ENCODE assay signal across 1 cellular context in genomic region chr6:44127186-44128019, GRCh38.
TF ChIP-seq lines count a peak whose summit lies in the region.

Gene MRPL14 (minus strand): TSS chr6:44127452. CDS start chr6:44116611, 10,841 bp downstream.
Gene TMEM63B (plus strand): TSS chr6:44127554. CDS start chr6:44134585, 7,031 bp downstream.

TF ChIP-seq in HepG2, 621 proteins besides CTCF, POLR2A, EP300 and RAD21 (continued from another document and continues in another):
- TF ChIP-seq AKNA (CRISPR knock-in tag; IDR thresholded peaks at IDR 0.05; ENCODE audit: borderline replicate concordance) (no peak), FUBP1 (CRISPR knock-in tag; IDR thresholded peaks at IDR 0.05; ENCODE audit: borderline replicate concordance) (no peak; the same call in 1 of the 2 replicates), BCL6 (CRISPR knock-in tag; IDR thresholded peaks at IDR 0.05) (no peak), ZNF674 (CRISPR knock-in tag; IDR thresholded peaks at IDR 0.05; ENCODE audit: low read depth) (no peak), SOX5 (CRISPR knock-in tag; IDR thresholded peaks at IDR 0.05; ENCODE audit: borderline replicate concordance) (no peak), ELF3 (CRISPR knock-in tag; IDR thresholded peaks at IDR 0.05) (0 out of 2 replicates have a peak, but pooled peaks have one; percentile 15), ZMYM3 (CRISPR knock-in tag; IDR thresholded peaks at IDR 0.05) (no peak), YY1 (IDR thresholded peaks at IDR 0.05; ENCODE audit: insufficient read depth, insufficient replicate concordance, low read depth, low read length) (peak; percentile 42), ZNF501 (CRISPR knock-in tag; IDR thresholded peaks at IDR 0.05) (no peak), RBM39 (IDR thresholded peaks at IDR 0.05; ENCODE audit: low read depth, low read length, poor library complexity, severe bottlenecking) (peak; percentile 65), SNRNP70 (IDR thresholded peaks at IDR 0.05; ENCODE audit: low read depth, low read length) (no peak), MXD3 (CRISPR knock-in tag; IDR thresholded peaks at IDR 0.05) (peak; percentile 62; the same call in 1 of the 2 replicates), PTBP1 (IDR thresholded peaks at IDR 0.05; ENCODE audit: low read depth, low read length, poor library complexity, severe bottlenecking) (no peak), ZBTB21 (CRISPR knock-in tag; IDR thresholded peaks at IDR 0.05) (no peak), BRD4 (CRISPR knock-in tag; IDR thresholded peaks at IDR 0.05) (0 out of 2 replicates have a peak, but pooled peaks have one; percentile 53), PRDM4 (CRISPR knock-in tag; IDR thresholded peaks at IDR 0.05; ENCODE audit: borderline replicate concordance) (no peak), ZSCAN5A (CRISPR knock-in tag; IDR thresholded peaks at IDR 0.05; ENCODE audit: borderline replicate concordance) (no peak), ZNF44 (CRISPR knock-in tag; IDR thresholded peaks at IDR 0.05) (no peak), GTF2F1 (IDR thresholded peaks at IDR 0.05; ENCODE audit: low read length) (no peak), NFIC (IDR thresholded peaks at IDR 0.05; ENCODE audit: low read length) (no peak), ZNF205 (CRISPR knock-in tag; IDR thresholded peaks at IDR 0.05) (0 out of 2 replicates have a peak, but pooled peaks have one; percentile 55), ATRX (CRISPR knock-in tag; IDR thresholded peaks at IDR 0.05; ENCODE audit: borderline replicate concordance) (no peak), ZNF407 (CRISPR knock-in tag; IDR thresholded peaks at IDR 0.05; ENCODE audit: not compliant biosample characterization) (no peak), RNF219 (CRISPR knock-in tag; IDR thresholded peaks at IDR 0.05) (no peak; the same call in 1 of the 2 replicates), ATM (IDR thresholded peaks at IDR 0.05; ENCODE audit: borderline replicate concordance) (no peak), ZUFSP (CRISPR knock-in tag; IDR thresholded peaks at IDR 0.05; ENCODE audit: borderline replicate concordance) (no peak), ZC3H4 (CRISPR knock-in tag; IDR thresholded peaks at IDR 0.05; ENCODE audit: borderline replicate concordance) (no peak), FOXA3 (CRISPR knock-in tag; IDR thresholded peaks at IDR 0.05) (0 out of 2 replicates have a peak, but pooled peaks have one; percentile 16), FOSL1 (CRISPR knock-in tag; IDR thresholded peaks at IDR 0.05; ENCODE audit: borderline replicate concordance) (no peak), ZNF589 (CRISPR knock-in tag; conservative IDR thresholded peaks at IDR 0.05) (no peak), NCOR1 (IDR thresholded peaks at IDR 0.05; ENCODE audit: borderline replicate concordance, low read length) (no peak), PRMT3 (CRISPR knock-in tag; IDR thresholded peaks at IDR 0.05; ENCODE audit: borderline replicate concordance, low read depth) (no peak)
